In genomic region chr14:90496379-90496778, GRCh38 we compare ENCODE assay signal across 13 cellular contexts.
DNase-seq lines count a peak whose midpoint lies in the region; ATAC-seq and TF ChIP-seq lines count a peak whose summit lies in the region.
"Had no signal": no experiment of that assay in that cellular context is flagged by ENCODE, and none has a peak within 500 bp of the region (broad histone marks: within the 10 kb centered on the region; RNA-seq: fewer than 3 reads in every experiment).

No MANE protein-coding gene starts in this region.

- no peaks in the 10 kb centered on the region for H3K36me3 Mint-ChIP-seq in activated CD8-positive, alpha-beta memory T cell treated with anti-CD3 and anti-CD28 coated beads, Interleukin-2, amount 10 ng/mL, durations not matched to agents 7 days and 5 days
- H3K36me3 Mint-ChIP-seq: CD8-positive, alpha-beta memory T cell had no signal

- in situ Hi-C loops in GM13976 (cut with MboI; ENCODE audit: low sequenced_read_pairs, unreplicated experiment): no loop called here

- no peak for TF ChIP-seq CTCF in GM13976 (IDR thresholded peaks at IDR 0.05; ENCODE audit: borderline replicate concordance, control extremely low read depth, extremely low read depth, insufficient read depth, missing control alignments)

- no peaks in the 10 kb centered on the region for H3K27me3 Mint-ChIP-seq in activated CD8-positive, alpha-beta memory T cell treated with anti-CD3 and anti-CD28 coated beads, Interleukin-2, amount 10 ng/mL, durations not matched to agents 7 days and 5 days

- H3K27ac Mint-ChIP-seq in activated CD8-positive, alpha-beta memory T cell treated with anti-CD3 and anti-CD28 coated beads, Interleukin-2, amount 10 ng/mL, durations not matched to agents 7 days and 5 days: no peak overlapping the region

- H3K4me1 Mint-ChIP-seq in activated CD8-positive, alpha-beta memory T cell treated with anti-CD3 and anti-CD28 coated beads, Interleukin-2, amount 10 ng/mL, durations not matched to agents 7 days and 5 days: peaks cover 9% of the 10 kb centered on the region

- H3K9me3 Mint-ChIP-seq in activated CD8-positive, alpha-beta memory T cell treated with anti-CD3 and anti-CD28 coated beads, Interleukin-2, amount 10 ng/mL, durations not matched to agents 7 days and 5 days (ENCODE audit: low read depth): no peaks in the 10 kb centered on the region
- H3K9me3 Mint-ChIP-seq: CD8-positive, alpha-beta memory T cell had no signal

- CTCF ChIA-PET in activated CD8-positive, alpha-beta memory T cell treated with anti-CD3 and anti-CD28 coated beads, Interleukin-2, amount 10 ng/mL, durations not matched to agents 7 days and 5 days (lab: Charles Lee): no interaction called here

- no peak overlapping the region for H3K4me3 Mint-ChIP-seq in activated CD8-positive, alpha-beta memory T cell treated with anti-CD3 and anti-CD28 coated beads, Interleukin-2, amount 10 ng/mL, durations not matched to agents 7 days and 5 days
- H3K4me3 Mint-ChIP-seq: CD8-positive, alpha-beta memory T cell had no signal

- DNase-seq in AG20443 (ENCODE audit: low spot score) (peak; percentile 2), GM13976 (ENCODE audit: low spot score) (peak; percentile 11), hepatic stellate cell (ENCODE audit: low spot score) (peak; percentile 2), sciatic nerve (ENCODE audit: low spot score) (peak; percentile 41), NCI-H774 (lab: John Stamatoyannopoulos, UW) (no peak)
- DNase-seq in activated CD8-positive, alpha-beta memory T cell treated with anti-CD3 and anti-CD28 coated beads, Interleukin-2, amount 10 ng/mL, durations not matched to agents 7 days and 5 days: no peak
- no peak for DNase-seq in activated CD8-positive, alpha-beta memory T cell treated with anti-CD3 and anti-CD28 coated beads, Interleukin-2, amount 50 U/mL, for 48 hours
- DNase-seq: AML-193; Caco-2; CD8-positive, alpha-beta memory T cell; DMS 273 treated with DMSO at 0.1 percent for 48 hours; GOT3 had no signal

- ATAC-seq in sciatic nerve: no peak
- no peak for ATAC-seq in activated CD8-positive, alpha-beta memory T cell treated with anti-CD3 and anti-CD28 coated beads, Interleukin-2, amount 10 ng/mL, durations not matched to agents 7 days and 5 days
- ATAC-seq: GM12878 had no signal

- intact Hi-C loops in sciatic nerve (cut with DNase I): no loop called here

Comparison
In these comparisons a context has a peak if more than half of its experiments do, and no peak if none do; other contexts are left out.
1. DNase-seq: peak in AG20443 (single experiment), GM13976 (single experiment), hepatic stellate cell (single experiment) and sciatic nerve (single experiment); none in NCI-H774 (single experiment), activated CD8-positive, alpha-beta memory T cell treated with anti-CD3 and anti-CD28 coated beads, Interleukin-2, amount 10 ng/mL, durations not matched to agents 7 days and 5 days (single experiment) and activated CD8-positive, alpha-beta memory T cell treated with anti-CD3 and anti-CD28 coated beads, Interleukin-2, amount 50 U/mL, for 48 hours (single experiment).